8 cellular contexts compared by ENCODE assay signal in the genomic region with DNA sequence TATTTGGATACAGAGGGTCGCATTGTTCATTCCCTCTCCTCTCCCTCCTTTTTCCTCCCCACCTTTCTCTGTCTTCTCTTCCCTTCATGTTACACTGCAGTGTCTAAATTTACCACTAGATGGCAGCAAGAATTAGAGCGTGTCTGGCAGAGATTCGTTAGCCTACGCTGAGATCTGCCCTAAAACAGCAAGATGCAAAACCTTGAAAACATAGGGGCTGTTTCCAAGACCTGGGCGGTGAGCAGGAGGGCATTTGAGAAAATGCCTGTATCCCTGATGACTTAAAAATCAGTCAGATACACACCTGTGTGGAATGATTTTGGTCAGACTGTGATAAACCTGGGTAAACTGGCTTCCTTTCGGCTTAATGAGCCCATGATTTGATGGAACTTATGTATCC.
DNase-seq lines count a peak whose midpoint lies in the region; FAIRE-seq and TF ChIP-seq lines count a peak whose summit lies in the region.

No MANE protein-coding gene starts in this region.

- H3K36me3 ChIP-seq in HEK293 (ENCODE audit: control insufficient read depth in 2 of 2, insufficient read depth in 1 of 2, low read length in 2 of 2) (no peaks in the 10 kb centered on the region), keratinocyte (ENCODE audit: control insufficient read depth in 2 of 2, extremely low read depth in 1 of 2, insufficient read depth in 2 of 2, low read length in 2 of 2) (no peaks in the 10 kb centered on the region)

- H3K4me1 ChIP-seq in HEK293 (ENCODE audit: control insufficient read depth, insufficient read depth, low read length), result no peaks in the 10 kb centered on the region
- H3K4me1 ChIP-seq in keratinocyte (ENCODE audit: control insufficient read depth, extremely low read depth, insufficient read depth, low read length), result no peaks in the 10 kb centered on the region

- H3K4me3 Mint-ChIP-seq in MCF 10A (ENCODE audit: unreplicated experiment), result no peak overlapping the region

- H3K4me3 ChIP-seq in HEK293 (ENCODE audit: low read depth, low read length), result no peak overlapping the region
- no peak overlapping the region for H3K4me3 ChIP-seq in keratinocyte (ENCODE audit: control insufficient read depth in 2 of 3, extremely low read depth in 1 of 3, insufficient read depth in 2 of 3, low read depth in 1 of 3, low read length in 3 of 3)

- no peaks in the 10 kb centered on the region for H3K9me1 ChIP-seq in keratinocyte (ENCODE audit: control insufficient read depth, extremely low read depth, insufficient read depth, low read length)

- H3K4me1 Mint-ChIP-seq in MCF 10A (ENCODE audit: insufficient read depth, unreplicated experiment), result peaks cover 6% of the 10 kb centered on the region

- no peak overlapping the region for H2AFZ ChIP-seq in keratinocyte (ENCODE audit: control insufficient read depth, low read length)

- POLR2A ChIA-PET in HEK293 (lab: Yijun Ruan, JAX) (no interaction called here), MCF 10A (lab: Yijun Ruan, JAX) (interaction anchor here (0.6 to 1.3 kb wide), 5 partner anchors 38 to 427 kb away, joined by 3 to 5 read pairs (median 4); no protein-coding TSS in a partner anchor)

- dilution Hi-C loops in keratinocyte (cut with MboI; ENCODE audit: extremely low pct_ligation_motif_present, low sequenced_read_pairs), result loop anchor here (25.0 kb wide), 1 partner anchor 432 kb away; no protein-coding TSS in a partner anchor

- FAIRE-seq in keratinocyte (lab: Jason Lieb, UNC), result peak; percentile 95

- peaks cover 66% of the 10 kb centered on the region for H3K36me3 Mint-ChIP-seq in MCF 10A (ENCODE audit: insufficient read depth, unreplicated experiment)

- intact Hi-C loops in MCF 10A (cut with micrococcal nuclease), result loop anchor here (1.0 to 10.0 kb wide), 6 partner anchors 143 to 935 kb away; no protein-coding TSS in a partner anchor

- no peaks in the 10 kb centered on the region for H3K79me2 ChIP-seq in keratinocyte (ENCODE audit: control insufficient read depth, insufficient read depth, low read length)

- H3K27me3 ChIP-seq in keratinocyte (ENCODE audit: control insufficient read depth, extremely low read depth, insufficient read depth, low read length), result no peaks in the 10 kb centered on the region

- no peaks in the 10 kb centered on the region for H4K20me1 ChIP-seq in keratinocyte (ENCODE audit: control insufficient read depth, extremely low read depth, insufficient read depth, low read length)

- no peaks in the 10 kb centered on the region for H3K9me3 ChIP-seq in HEK293 (ENCODE audit: control insufficient read depth, insufficient read depth, low read depth, low read length)
- no peaks in the 10 kb centered on the region for H3K9me3 ChIP-seq in keratinocyte (ENCODE audit: control insufficient read depth, low read depth, low read length)

- H3K27ac Mint-ChIP-seq in MCF 10A (ENCODE audit: low read depth, unreplicated experiment), result no peak overlapping the region

- H3K27me3 Mint-ChIP-seq in MCF 10A (ENCODE audit: insufficient read depth, unreplicated experiment), result no peaks in the 10 kb centered on the region

- CTCF ChIA-PET in HEK293 (lab: Yijun Ruan, JAX) (interaction anchor here (0.5 to 4.5 kb wide), 45 partner anchors 9 to 919 kb away, joined by 3 to 69 read pairs (median 4); no protein-coding TSS in a partner anchor), MCF 10A (lab: Yijun Ruan, JAX) (interaction anchor here (0.6 to 13.2 kb wide), 88 partner anchors 9 to 1531 kb away, joined by 3 to 255 read pairs (median 4); no protein-coding TSS in a partner anchor)

- no peak overlapping the region for H3K4me2 ChIP-seq in keratinocyte (ENCODE audit: control insufficient read depth, extremely low read depth, insufficient read depth, low read depth, low read length)

- no peaks in the 10 kb centered on the region for H3K9me3 Mint-ChIP-seq in MCF 10A (ENCODE audit: unreplicated experiment)

- DNase-seq in SIG-M5 treated with dmso at 0.1 percent for 504 hours (lab: John Stamatoyannopoulos, UW; ENCODE audit: unreplicated experiment) (peak; percentile 50), SIG-M5 (lab: John Stamatoyannopoulos, UW) (no peak), NCI-H1092 treated with DMSO at 0.1 percent for 48 hours (lab: John Stamatoyannopoulos, UW) (peak; percentile 74), SW480 (ENCODE audit: low spot score) (peak; percentile 76), MCF 10A (ENCODE audit: unreplicated experiment) (peak; percentile 77), keratinocyte (ENCODE audit: low read depth, low spot score) (no peak)
- peak; percentile 3 for DNase-seq in stimulated activated CD4-positive, alpha-beta T cell treated with anti-CD3 and anti-CD28 coated beads, Interleukin-4, amount 100 ng/mL, for 1 hour

- BruUV-seq in MCF 10A (replicated peaks; lab: Mats Ljungman, UMichigan), result no TSS peak

- TF ChIP-seq CTCF in HEK293 (tag by site-specific recombination; IDR thresholded peaks at IDR 0.05) (peak; percentile 68), MCF 10A (IDR thresholded peaks at IDR 0.05; ENCODE audit: unreplicated experiment) (peak; percentile 69), keratinocyte (optimal IDR thresholded peaks at IDR 0.05 in 1 of 3, IDR thresholded peaks at IDR 0.05 in 1 of 3, conservative IDR thresholded peaks at IDR 0.05 in 1 of 3; ENCODE audit: extremely low read depth in 1 of 3, insufficient read depth in 2 of 3, low read length in 3 of 3) (peak; percentile 77 to 93 (median 82))

- H3K9ac ChIP-seq in keratinocyte (ENCODE audit: control insufficient read depth, extremely low read depth, insufficient read depth, low read length), result no peak overlapping the region

- no peak overlapping the region for H3K27ac ChIP-seq in HEK293 (ENCODE audit: extremely low read depth, low read depth, low read length)
- H3K27ac ChIP-seq in keratinocyte (ENCODE audit: control insufficient read depth, insufficient read depth, low read length), result no peak overlapping the region

TF ChIP-seq in HEK293, 187 proteins besides CTCF, POLR2A, EP300 and RAD21:
- peak; percentile 89 for TF ChIP-seq ZNF654 (tag by site-specific recombination; IDR thresholded peaks at IDR 0.05; ENCODE audit: low read depth)
- no peak for TF ChIP-seq FEZF1 (tag by site-specific recombination; IDR thresholded peaks at IDR 0.05)
- TF ChIP-seq, protein P1, sequence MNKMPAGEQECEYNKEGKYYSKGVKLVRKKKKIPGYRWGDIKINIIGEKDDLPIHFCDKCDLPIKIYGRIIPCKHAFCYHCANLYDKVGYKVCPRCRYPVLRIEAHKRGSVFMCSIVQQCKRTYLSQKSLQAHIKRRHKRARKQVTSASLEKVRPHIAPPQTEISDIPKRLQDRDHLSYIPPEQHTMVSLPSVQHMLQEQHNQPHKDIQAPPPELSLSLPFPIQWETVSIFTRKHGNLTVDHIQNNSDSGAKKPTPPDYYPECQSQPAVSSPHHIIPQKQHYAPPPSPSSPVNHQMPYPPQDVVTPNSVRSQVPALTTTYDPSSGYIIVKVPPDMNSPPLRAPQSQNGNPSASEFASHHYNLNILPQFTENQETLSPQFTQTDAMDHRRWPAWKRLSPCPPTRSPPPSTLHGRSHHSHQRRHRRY (tag by site-specific recombination; IDR thresholded peaks at IDR 0.05), result no peak
- TF ChIP-seq ZNF335 (tag by site-specific recombination; conservative IDR thresholded peaks at IDR 0.05), result peak; percentile 28; the same call in 1 of the 2 replicates

Comparison
In these comparisons a context has a peak if more than half of its experiments do, and no peak if none do; other contexts are left out.
1. DNase-seq: peak in SIG-M5 treated with dmso at 0.1 percent for 504 hours (single experiment), NCI-H1092 treated with DMSO at 0.1 percent for 48 hours (single experiment), SW480 (single experiment), MCF 10A (single experiment) and stimulated activated CD4-positive, alpha-beta T cell treated with anti-CD3 and anti-CD28 coated beads, Interleukin-4, amount 100 ng/mL, for 1 hour (single experiment); none in SIG-M5 (single experiment) and keratinocyte (single experiment).
2. Peak in every context shown above with its lines, with median percentiles within 50 percentile points of each other: CTCF ChIP-seq.